33 cellular contexts compared by ENCODE assay signal in genomic region chr6:33856034-33856590, GRCh38. TPM values are rescaled to one million over a fixed set of nuclear protein-coding genes. Genes with fewer than 3 reads are reported as not detected.
A peak's percentile ranks its signal among the peaks of the same experiment; 100 is the strongest.
DNase-seq lines count a peak whose midpoint lies in the region; ATAC-seq, FAIRE-seq and TF ChIP-seq lines count a peak whose summit lies in the region.
"Had no signal": no experiment of that assay in that cellular context is flagged by ENCODE, and none has a peak within 500 bp of the region (broad histone marks: within the 10 kb centered on the region; RNA-seq: fewer than 3 reads in every experiment).

No MANE protein-coding gene starts in this region.

- CTCF ChIA-PET in CD4-positive, alpha-beta memory T cell (lab: Charles Lee; ENCODE audit: partially characterized antibody), result interaction anchor here (1.1 to 8.8 kb wide), 2 partner anchors 67 to 170 kb away, joined by 3 to 58 read pairs; no protein-coding TSS in a partner anchor

- H3K4me1 Mint-ChIP-seq in CD4-positive, alpha-beta memory T cell, result peaks cover 31 to 63% (median 45%) of the 10 kb centered on the region in 4 donors
- H3K4me1 Mint-ChIP-seq in T-helper 17 cell, result peaks cover 30% of the 10 kb centered on the region
- H3K4me1 Mint-ChIP-seq: neural crest cell had no signal

- DNase-seq in CD4-positive, alpha-beta memory T cell, result no peak
- DNase-seq in T-helper 17 cell (no peak), kidney (peak; percentile 49), RKO (ENCODE audit: low spot score) (no peak), DMS153 treated with DMSO at 0.1 percent for 48 hours (lab: John Stamatoyannopoulos, UW; ENCODE audit: unreplicated experiment) (no peak), OCI-M2 (lab: John Stamatoyannopoulos, UW; ENCODE audit: unreplicated experiment) (no peak)
- DNase-seq: H9, left cardiac atrium, NCI-H1092, NCI-H1694, NCI-H446, NCI-H82, pancreas, SJCRH30, SW 1271, testis had no signal

- H3K4me1 ChIP-seq in BLaER1, result peaks cover 28% of the 10 kb centered on the region
- peaks cover 55% of the 10 kb centered on the region for H3K4me1 ChIP-seq in CD4-positive, alpha-beta memory T cell (ENCODE audit: insufficient read depth, low read length)
- H3K4me1 ChIP-seq in kidney (ENCODE audit: control insufficient read depth in 1 of 2, insufficient read depth in 1 of 2, low read depth in 1 of 2, low read length in 2 of 2), result peaks cover 11 to 36% of the 10 kb centered on the region in 2 donors
- H3K4me1 ChIP-seq: pancreas, testis had no signal

- H3K36me3 Mint-ChIP-seq in CD4-positive, alpha-beta memory T cell, result no peaks in the 10 kb centered on the region
- H3K36me3 Mint-ChIP-seq in T-helper 17 cell (ENCODE audit: low read depth), result no peaks in the 10 kb centered on the region
- H3K36me3 Mint-ChIP-seq: WTC11 had no signal

- peak overlapping the region; percentile 79 for H3K4me2 ChIP-seq in BLaER1

- H3K4me3 Mint-ChIP-seq in CD4-positive, alpha-beta memory T cell, result peak overlapping the region in 5 of 8 donors; percentile 51 to 81 (median 73)
- H3K4me3 Mint-ChIP-seq in T-helper 17 cell, result peak overlapping the region; percentile 53
- H3K4me3 Mint-ChIP-seq: H9, neural crest cell, WTC11 had no signal

- peak overlapping the region in 2 of 7 donors; percentile 44 to 76 for H3K27ac Mint-ChIP-seq in CD4-positive, alpha-beta memory T cell
- H3K27ac Mint-ChIP-seq in T-helper 17 cell, result no peak overlapping the region
- H3K27ac Mint-ChIP-seq: activated T-cell treated with anti-CD3 and anti-CD28 coated beads, Interleukin-2, amount 50 U/mL, for 72 hours; WTC11 had no signal

- no peaks in the 10 kb centered on the region for H3K9me3 ChIP-seq in BLaER1
- H3K9me3 ChIP-seq in CD4-positive, alpha-beta memory T cell (ENCODE audit: control insufficient read depth in 1 of 2, low read length in 2 of 2), result no peaks in the 10 kb centered on the region
- no peaks in the 10 kb centered on the region for H3K9me3 ChIP-seq in T-helper 17 cell (ENCODE audit: control insufficient read depth, low read length, poor library complexity, severe bottlenecking)
- H3K9me3 ChIP-seq in kidney (ENCODE audit: control insufficient read depth in 1 of 2, low read length in 2 of 2), result no peaks in the 10 kb centered on the region
- H3K9me3 ChIP-seq: adrenal gland, body of pancreas, pancreas, SJCRH30, testis had no signal

- H3K9me3 Mint-ChIP-seq in CD4-positive, alpha-beta memory T cell, result peaks cover 0 to 2% (median 0%) of the 10 kb centered on the region in 8 donors
- H3K9me3 Mint-ChIP-seq: activated CD4-positive, alpha-beta T cell treated with anti-CD3 and anti-CD28 coated beads, Interleukin-2, amount 10 ng/mL, durations not matched to agents 7 days and 5 days; activated T-cell treated with anti-CD3 and anti-CD28 coated beads, Interleukin-2, amount 50 U/mL, for 72 hours; H9; neural crest cell; WTC11 had no signal

- H3K4me3 ChIP-seq in BLaER1, result no peak overlapping the region
- no peak overlapping the region for H3K4me3 ChIP-seq in CD4-positive, alpha-beta memory T cell (ENCODE audit: low read length in 2 of 2)
- peak overlapping the region; percentile 4 to 64 for H3K4me3 ChIP-seq in kidney (ENCODE audit: low read length in 2 of 2)
- H3K4me3 ChIP-seq: adrenal gland, body of pancreas, pancreas, SJCRH30, testis had no signal

- H4K20me1 ChIP-seq in BLaER1, result peaks cover 69% of the 10 kb centered on the region

- no peak for FAIRE-seq in kidney (lab: Jason Lieb, UNC)
- FAIRE-seq: D721Med, frontal cortex, pancreas had no signal

- intact Hi-C loops in CD4-positive, alpha-beta memory T cell (cut with micrococcal nuclease), result loop anchor here (2.0 kb wide), 3 partner anchors 49 to 67 kb away; partner anchors contain the start of gene LEMD2
- intact Hi-C loops in kidney (cut with DNase I), result no loop called here

- H3K27me3 Mint-ChIP-seq in CD4-positive, alpha-beta memory T cell, result peaks cover 0 to 4% of the 10 kb centered on the region in 2 donors
- H3K27me3 Mint-ChIP-seq in T-helper 17 cell, result peaks cover 14% of the 10 kb centered on the region

- H3K27me3 ChIP-seq in BLaER1, result peaks cover 90% of the 10 kb centered on the region
- peaks cover 9% of the 10 kb centered on the region for H3K27me3 ChIP-seq in CD4-positive, alpha-beta memory T cell (ENCODE audit: insufficient read depth, low read length)
- H3K27me3 ChIP-seq: adrenal gland, body of pancreas, pancreas, testis had no signal

- H3K27ac ChIP-seq in BLaER1, result no peak overlapping the region
- no peak overlapping the region for H3K27ac ChIP-seq in CD4-positive, alpha-beta memory T cell (ENCODE audit: low read depth, low read length)
- peak overlapping the region; percentile 54 to 81 for H3K27ac ChIP-seq in kidney (ENCODE audit: low read depth in 2 of 2, low read length in 2 of 2)
- H3K27ac ChIP-seq: adrenal gland, C4-2B, pancreas, SJCRH30, testis had no signal

- TF ChIP-seq CTCF in kidney (IDR thresholded peaks at IDR 0.05; ENCODE audit: borderline replicate concordance, extremely low read depth, insufficient read depth), result no peak

- POLR2A ChIA-PET in CD4-positive, alpha-beta memory T cell (lab: Charles Lee; ENCODE audit: partially characterized antibody), result interaction anchor here (1.0 to 4.0 kb wide), 7 partner anchors 8 to 77 kb away, joined by 3 to 22 read pairs (median 5); partner anchors contain the start of gene LEMD2

- H3K9ac ChIP-seq in BLaER1 (no peak overlapping the region), kidney (ENCODE audit: low read length in 2 of 2) (peak overlapping the region in 1 of 2 donors; percentile 26)

- no peak for ATAC-seq in T-helper 17 cell
- no peak for ATAC-seq in HG03378 (IDR thresholded peaks at IDR 0.05; ENCODE audit: unreplicated experiment)
- ATAC-seq: body of pancreas, pancreas, WTC11 had no signal

- H3K36me3 ChIP-seq in BLaER1, result no peaks in the 10 kb centered on the region
- H3K36me3 ChIP-seq in CD4-positive, alpha-beta memory T cell (ENCODE audit: insufficient read depth, low read length), result no peaks in the 10 kb centered on the region
- no peaks in the 10 kb centered on the region for H3K36me3 ChIP-seq in kidney (ENCODE audit: control insufficient read depth in 1 of 2, insufficient read depth in 2 of 2, low read length in 2 of 2)
- H3K36me3 ChIP-seq: adrenal gland, pancreas, SJCRH30 had no signal

RNA-seq across cellular contexts. Expression of gene MLN, which starts 52.3 kb away (rescaled TPM):
- not detected for total RNA-seq in CD4-positive, alpha-beta memory T cell
- polyA plus RNA-seq in CD4-positive, alpha-beta memory T cell, result not detected
- total RNA-seq in T-helper 17 cell, result not detected
- total RNA-seq in kidney, result not detected
- not detected for polyA plus RNA-seq in kidney (ENCODE audit: insufficient read depth, low read depth, low replicate concordance)
- total RNA-seq: activated CD4-positive, alpha-beta T cell treated with anti-CD3 and anti-CD28 coated beads, Interleukin-2, amount 10 ng/mL, durations not matched to agents 7 days and 5 days; activated T-cell treated with anti-CD3 and anti-CD28 coated beads, Interleukin-2, amount 50 U/mL, for 72 hours; adrenal gland; body of pancreas; dermis microvascular lymphatic vessel endothelial cell; frontal cortex; H9; left cardiac atrium; lung microvascular endothelial cell; neural crest cell; pancreas; renal cortical epithelial cell; RPMI7951; SJCRH30; skeletal muscle tissue; testis; ureter; WTC11 had no signal
- polyA plus RNA-seq: adrenal gland, pancreas had no signal

Comparison
In these comparisons a context has a peak if more than half of its experiments do, and no peak if none do; other contexts are left out.
1. H3K27ac ChIP-seq: peak in kidney (2 of 2); none in BLaER1 (single experiment) and CD4-positive, alpha-beta memory T cell (single experiment).
2. H3K4me3 ChIP-seq: peak in kidney (2 of 2); none in BLaER1 (single experiment) and CD4-positive, alpha-beta memory T cell (0 of 2).